ENCODE assay signal across 18 cellular contexts in genomic region chr2:15580451-15580850, GRCh38.
"Had no signal": no experiment of that assay in that cellular context is flagged by ENCODE, and none has a peak within 500 bp of the region (broad histone marks: within the 10 kb centered on the region; RNA-seq: fewer than 3 reads in every experiment).

No MANE protein-coding gene starts in this region.

- DNase-seq: KBM-7, MG63, NCI-H1092, NCI-H1105 treated with DMSO at 0.1 percent for 48 hours, NCI-H1417 treated with DMSO at 0.1 percent for 48 hours, NCI-H146, NCI-H1694 treated with DMSO at 0.1 percent for 48 hours, NCI-H1930, NCI-H2171 treated with DMSO at 0.1 percent for 48 hours, NCI-H345, NCI-H524 treated with DMSO at 0.1 percent for 48 hours, NCI-H69, NCI-H774, Right ventricle myocardium superior, RPMI8226, SIG-M5 had no signal

- H3K36me3 ChIP-seq: MG63, SJSA1 had no signal

- H3K4me1 ChIP-seq: SJSA1 had no signal

- H3K27ac ChIP-seq: SJSA1, SK-N-MC had no signal

- H3K27me3 ChIP-seq: MG63, SJSA1 had no signal

- H3K4me3 ChIP-seq: MG63, SJSA1, SK-N-MC had no signal

- H3K9me3 ChIP-seq: MG63, SJSA1 had no signal
